Comparison of ENCODE assay signal across 8 cellular contexts in genomic region chr10:68332259-68333057, GRCh38. TPM values are rescaled to one million over a fixed set of nuclear protein-coding genes. Genes with fewer than 3 reads are reported as not detected.
DNase-seq lines count a peak whose midpoint lies in the region; ATAC-seq and TF ChIP-seq lines count a peak whose summit lies in the region.

Gene PBLD (minus strand): TSS chr10:68332928. CDS start chr10:68306844, 26,084 bp downstream.

- H3K36me3 ChIP-seq in GM23248 (ENCODE audit: low read depth) (0 out of 2 replicates have a peak, but pooled peaks cover 8% of the 10 kb centered on the region), suprapubic skin (no peaks in the 10 kb centered on the region)

- peaks cover 19% of the 10 kb centered on the region for H3K36me3 Mint-ChIP-seq in activated naive CD4-positive, alpha-beta T cell treated with anti-CD3 and anti-CD28 coated beads, Interleukin-2, amount 50 U/mL, for 24 hours
- peaks cover 5% of the 10 kb centered on the region for H3K36me3 Mint-ChIP-seq in glutamatergic neuron (ENCODE audit: unreplicated experiment)

- peak within 1 kb of the TSS; percentile 99 for H3K9ac ChIP-seq in GM23248

- H2AFZ ChIP-seq in GM23248 = peak within 1 kb of the TSS; percentile 87

- H3K9me3 Mint-ChIP-seq in activated naive CD4-positive, alpha-beta T cell treated with anti-CD3 and anti-CD28 coated beads, Interleukin-2, amount 50 U/mL, for 24 hours = no peaks in the 10 kb centered on the region
- peaks cover 16% of the 10 kb centered on the region for H3K9me3 Mint-ChIP-seq in glutamatergic neuron (ENCODE audit: unreplicated experiment)

- peak within 1 kb of the TSS; percentile 99 for H3K4me3 ChIP-seq in GM23248
- peak within 1 kb of the TSS; percentile 95 for H3K4me3 ChIP-seq in LNCaP clone FGC (ENCODE audit: low read depth, low read length)
- H3K4me3 ChIP-seq in suprapubic skin = peak within 1 kb of the TSS; percentile 84

- peak within 1 kb of the TSS; percentile 93 for H3K27ac ChIP-seq in GM23248
- H3K27ac ChIP-seq in suprapubic skin = peak within 1 kb of the TSS; percentile 98

- no peak for TF ChIP-seq EP300 in suprapubic skin (IDR thresholded peaks at IDR 0.05)

- no peaks in the 10 kb centered on the region for H3K27me3 Mint-ChIP-seq in activated naive CD4-positive, alpha-beta T cell treated with anti-CD3 and anti-CD28 coated beads, Interleukin-2, amount 50 U/mL, for 24 hours
- H3K27me3 Mint-ChIP-seq in glutamatergic neuron (ENCODE audit: unreplicated experiment) = peaks cover 20% of the 10 kb centered on the region

- in situ Hi-C loops in GM23248 (cut with MboI) = no loop called here

- H3K4me1 Mint-ChIP-seq in activated naive CD4-positive, alpha-beta T cell treated with anti-CD3 and anti-CD28 coated beads, Interleukin-2, amount 50 U/mL, for 24 hours = peaks cover 60% of the 10 kb centered on the region
- H3K4me1 Mint-ChIP-seq in glutamatergic neuron (ENCODE audit: low read depth, unreplicated experiment) = peaks cover 40% of the 10 kb centered on the region

- ATAC-seq in omental fat pad (ENCODE audit: low FRiP score) = peak; percentile 16

- H3K79me2 ChIP-seq in GM23248 (ENCODE audit: insufficient read depth) = peaks cover 71% of the 10 kb centered on the region

- DNase-seq in DMS79 (lab: John Stamatoyannopoulos, UW) = peak; percentile 56
- DNase-seq in GM23248 = peak; percentile 86
- peak; percentile 68 for DNase-seq in LNCaP clone FGC (ENCODE audit: low read depth)
- DNase-seq in SHP77 treated with DMSO at 0.1 percent for 48 hours (lab: John Stamatoyannopoulos, UW) = peak; percentile 12
- DNase-seq in glutamatergic neuron = peak; percentile 83
- DNase-seq in omental fat pad (ENCODE audit: low spot score) = no peak
- DNase-seq in suprapubic skin (ENCODE audit: low spot score in 2 of 2) = peak; percentile 81 to 83

- H3F3A ChIP-seq in GM23248 (ENCODE audit: insufficient read depth) = peaks cover 58% of the 10 kb centered on the region

- TF ChIP-seq CTCF in LNCaP clone FGC (IDR thresholded peaks at IDR 0.05; ENCODE audit: control insufficient read depth, extremely low read depth, insufficient read depth) (peak; percentile 63), glutamatergic neuron (IDR thresholded peaks at IDR 0.05; ENCODE audit: partially characterized antibody, unreplicated experiment) (no peak), omental fat pad (IDR thresholded peaks at IDR 0.05) (no peak), suprapubic skin (IDR thresholded peaks at IDR 0.05) (peak in 1 of 2 donors; percentile 30)

- peak; percentile 44 to 81 for TF ChIP-seq POLR2A in suprapubic skin (IDR thresholded peaks at IDR 0.05)

- no peaks in the 10 kb centered on the region for H3K9me2 ChIP-seq in GM23248 (ENCODE audit: insufficient read depth)

- H4K20me1 ChIP-seq in GM23248 (ENCODE audit: insufficient read depth) = peaks cover 43% of the 10 kb centered on the region

- WGBS in GM23248 (ENCODE audit: low coverage in 1 of 2, low lambda C conversion rate in 2 of 2, missing lambda C conversion rate in 2 of 2), 2 experiments = 1% methylated on average over 37 to 47 of the region's 51 CpGs
- under 1% methylated on average over 40 of the region's 51 CpGs for WGBS in suprapubic skin

- no peaks in the 10 kb centered on the region for H3K27me3 ChIP-seq in GM23248 (replicated peaks; ENCODE audit: insufficient read depth)
- no peaks in the 10 kb centered on the region for H3K27me3 ChIP-seq in suprapubic skin

- H3K9me3 ChIP-seq in GM23248 (ENCODE audit: low read depth) = no peaks in the 10 kb centered on the region
- H3K9me3 ChIP-seq in suprapubic skin = no peaks in the 10 kb centered on the region

- H3K4me1 ChIP-seq in GM23248 (ENCODE audit: insufficient read depth) (peaks cover 47% of the 10 kb centered on the region), suprapubic skin (peaks cover 70% of the 10 kb centered on the region)

- H3K4me3 Mint-ChIP-seq in activated naive CD4-positive, alpha-beta T cell treated with anti-CD3 and anti-CD28 coated beads, Interleukin-2, amount 50 U/mL, for 24 hours = peak within 1 kb of the TSS; percentile 100
- H3K4me3 Mint-ChIP-seq in glutamatergic neuron (ENCODE audit: unreplicated experiment) = peak within 1 kb of the TSS; percentile 96

- peak within 1 kb of the TSS; percentile 97 for H3K4me2 ChIP-seq in GM23248 (ENCODE audit: unreplicated experiment)

- H3K27ac Mint-ChIP-seq in activated naive CD4-positive, alpha-beta T cell treated with anti-CD3 and anti-CD28 coated beads, Interleukin-2, amount 50 U/mL, for 24 hours = peak within 1 kb of the TSS; percentile 100
- H3K27ac Mint-ChIP-seq in glutamatergic neuron (ENCODE audit: unreplicated experiment) = peak within 1 kb of the TSS; percentile 100

RNA-seq across cellular contexts. Expression of gene PBLD, which starts in this region (rescaled TPM):
- 10.3 and 11.8 TPM in 2 replicates for total RNA-seq in GM23248 (2014; rRNA removed; shearing (Covaris generic))
- polyA plus RNA-seq in GM23248 (2016; fragmentation: Nextera tagmentation; extraction: Ambion mirVana) = 7.6 and 8.3 TPM in 2 replicates
- total RNA-seq in glutamatergic neuron (ENCODE audit: unreplicated experiment) = 10.3 TPM
- 10 to 100 TPM in 1 of 4 donors, 1 to 10 TPM in 3; 4.9 to 12.3 (median 7.6) TPM for total RNA-seq in omental fat pad
- total RNA-seq in suprapubic skin = 1 to 10 TPM; 1.4 to 4.0 (median 2.8) TPM
